ENCODE assay signal across 28 cellular contexts in the genomic region with DNA sequence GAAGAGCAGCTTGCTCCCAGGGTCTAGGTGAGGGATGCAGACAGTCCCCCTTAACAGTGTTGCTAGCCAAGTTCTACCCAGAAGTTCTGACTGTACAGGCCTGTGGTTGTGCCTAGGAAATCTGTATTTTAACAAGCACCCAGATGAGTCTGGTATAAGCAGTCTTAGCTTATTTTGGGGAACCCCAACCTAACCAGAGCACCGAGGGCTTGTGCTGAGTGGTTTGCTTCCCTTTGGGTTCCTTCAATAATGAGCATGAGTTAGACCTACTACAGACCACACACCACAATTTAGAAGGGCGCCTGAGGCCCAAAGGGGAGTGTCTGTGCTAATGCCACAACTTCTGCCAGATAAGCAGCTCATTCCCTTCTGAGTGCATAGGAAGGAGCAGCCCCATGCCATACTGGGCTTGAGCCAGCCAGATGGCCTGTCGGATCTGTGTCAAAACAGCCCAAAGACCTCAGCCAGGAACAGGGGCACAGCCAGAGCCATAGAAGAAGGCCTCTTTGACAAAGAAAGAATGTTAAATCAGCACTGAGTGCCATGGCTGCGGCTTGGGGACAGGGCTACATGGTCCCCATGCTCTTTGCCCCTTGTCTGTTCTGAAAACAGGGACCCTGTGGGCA. TPM values are rescaled to one million over a fixed set of nuclear protein-coding genes. Genes with fewer than 3 reads are reported as not detected.
DNase-seq lines count a peak whose midpoint lies in the region; ATAC-seq and TF ChIP-seq lines count a peak whose summit lies in the region.
"Had no signal": no experiment of that assay in that cellular context is flagged by ENCODE, and none has a peak within 500 bp of the region (broad histone marks: within the 10 kb centered on the region; RNA-seq: fewer than 3 reads in every experiment).

No MANE protein-coding gene starts in this region.

- H3K36me3 Mint-ChIP-seq in natural killer cell, result peaks cover 32% of the 10 kb centered on the region
- peaks cover 52% of the 10 kb centered on the region for H3K36me3 Mint-ChIP-seq in natural killer cell treated with Interleukin-12 subunit alpha and Interleukin-12 subunit beta and Interleukin-15 and Interleukin-18, amount 100 ng/mL, for 72 hours

- no peak overlapping the region for H3K4me3 Mint-ChIP-seq in natural killer cell
- H3K4me3 Mint-ChIP-seq in natural killer cell treated with Interleukin-12 subunit alpha and Interleukin-12 subunit beta and Interleukin-15 and Interleukin-18, amount 100 ng/mL, for 72 hours, result no peak overlapping the region
- H3K4me3 Mint-ChIP-seq: naive thymus-derived CD4-positive, alpha-beta T cell; stimulated activated naive B cell treated with anti-CD40 and anti-IgM and Interleukin-4, amounts not matched to agents 10 μg/mL and 1 μg/mL and 100 μg/mL, for 72 hours had no signal

- DNase-seq in natural killer cell, result no peak
- no peak for DNase-seq in natural killer cell treated with Interleukin-12 subunit alpha and Interleukin-12 subunit beta and Interleukin-15 and Interleukin-18, amount 100 ng/mL, for 72 hours (ENCODE audit: low spot score)
- peak; percentile 13 for DNase-seq in osteoblast (ENCODE audit: insufficient read length, low spot score, missing footprints)
- no peak for DNase-seq in globus pallidus (ENCODE audit: low spot score)
- DNase-seq in activated effector memory CD4-positive, alpha-beta T cell treated with anti-CD3 and anti-CD28 coated beads, Interleukin-2, amount 50 U/mL, for 16 hours, result no peak
- DNase-seq: activated CD4-positive, alpha-beta T cell treated with anti-CD3 and anti-CD28 coated beads for 48 hours; BE2C; DMS 273 treated with DMSO at 0.1 percent for 48 hours; esophagus squamous epithelium; foreskin melanocyte; GM23248; kidney glomerular epithelial cell; lower lobe of right lung; naive thymus-derived CD4-positive, alpha-beta T cell; NCI-H1092; NCI-H1694; NCI-H446; NCI-H748 treated with DMSO at 0.1 percent for 48 hours; occipital lobe; Peyer's patch; SHP77 treated with DMSO at 0.1 percent for 48 hours; stimulated activated CD4-positive, alpha-beta T cell treated with anti-CD3 and anti-CD28 coated beads, Interleukin-15, amount 100 ng/mL, for 24 hours; stimulated activated naive B cell treated with anti-CD40 and anti-IgM and Interleukin-4, amounts not matched to agents 10 μg/mL and 1 μg/mL and 100 μg/mL, for 72 hours; T-helper 9 cell; uterus had no signal

- no peak overlapping the region for H3K4me3 ChIP-seq in osteoblast (ENCODE audit: insufficient read depth, low read length)
- H3K4me3 ChIP-seq: esophagus squamous epithelium, GM23248, lower lobe of right lung, Peyer's patch, thoracic aorta, uterus had no signal

- ATAC-seq in natural killer cell, result peak in 1 of 3 donors; percentile 65
- no peak for ATAC-seq in natural killer cell treated with Interleukin-12 subunit alpha and Interleukin-12 subunit beta and Interleukin-15 and Interleukin-18, amount 100 ng/mL, for 72 hours
- no peak for ATAC-seq in GM19324 (IDR thresholded peaks at IDR 0.05; ENCODE audit: low FRiP score, unreplicated experiment)
- ATAC-seq: lower lobe of right lung; naive thymus-derived CD4-positive, alpha-beta T cell; stimulated activated naive B cell treated with anti-CD40 and anti-IgM and Interleukin-4, amounts not matched to agents 10 μg/mL and 1 μg/mL and 100 μg/mL, for 72 hours had no signal

- peaks cover 6 to 7% of the 10 kb centered on the region in 2 donors for H3K4me1 Mint-ChIP-seq in natural killer cell
- peaks cover 0 to 26% of the 10 kb centered on the region in 2 donors for H3K4me1 Mint-ChIP-seq in natural killer cell treated with Interleukin-12 subunit alpha and Interleukin-12 subunit beta and Interleukin-15 and Interleukin-18, amount 100 ng/mL, for 72 hours (ENCODE audit: low read depth in 2 of 2)

- H3K4me1 ChIP-seq in osteoblast (ENCODE audit: insufficient read depth, low read length), result no peaks in the 10 kb centered on the region
- H3K4me1 ChIP-seq: esophagus squamous epithelium, lower lobe of right lung, Peyer's patch, uterus had no signal

- no peaks in the 10 kb centered on the region for H3K9me3 ChIP-seq in osteoblast (ENCODE audit: low read depth, low read length)
- H3K9me3 ChIP-seq: BE2C, esophagus squamous epithelium, lower lobe of right lung, Peyer's patch, thoracic aorta, uterus had no signal

- H2AFZ ChIP-seq in osteoblast (ENCODE audit: low read length), result no peak overlapping the region
- H2AFZ ChIP-seq: GM23248 had no signal

- H3K27me3 Mint-ChIP-seq in natural killer cell (ENCODE audit: low read depth in 2 of 2), result no peaks in the 10 kb centered on the region
- H3K27me3 Mint-ChIP-seq in natural killer cell treated with Interleukin-12 subunit alpha and Interleukin-12 subunit beta and Interleukin-15 and Interleukin-18, amount 100 ng/mL, for 72 hours, result no peaks in the 10 kb centered on the region
- H3K27me3 Mint-ChIP-seq: naive thymus-derived CD4-positive, alpha-beta T cell; stimulated activated naive B cell treated with anti-CD40 and anti-IgM and Interleukin-4, amounts not matched to agents 10 μg/mL and 1 μg/mL and 100 μg/mL, for 72 hours had no signal

- intact Hi-C loops in natural killer cell (cut with micrococcal nuclease), result no loop called here

- peaks cover 90% of the 10 kb centered on the region for H3K36me3 ChIP-seq in osteoblast (ENCODE audit: insufficient read depth, low read length)

- H3K27ac Mint-ChIP-seq in natural killer cell, result peak overlapping the region; percentile 61 to 72
- H3K27ac Mint-ChIP-seq in natural killer cell treated with Interleukin-12 subunit alpha and Interleukin-12 subunit beta and Interleukin-15 and Interleukin-18, amount 100 ng/mL, for 72 hours, result peak overlapping the region in 1 of 2 donors; percentile 49

- TF ChIP-seq CTCF in natural killer cell (IDR thresholded peaks at IDR 0.05), result no peak
- no peak for TF ChIP-seq CTCF in osteoblast (IDR thresholded peaks at IDR 0.05; ENCODE audit: extremely low read depth, low read depth, low read length)

- H3K79me2 ChIP-seq in osteoblast (ENCODE audit: insufficient read depth, low read length), result no peaks in the 10 kb centered on the region

- H3K27ac ChIP-seq in angular gyrus (ENCODE audit: low read depth, low read length) (peak overlapping the region; percentile 64), osteoblast (ENCODE audit: low read depth, low read length) (no peak overlapping the region)
- H3K27ac ChIP-seq: esophagus squamous epithelium, GM23248, lower lobe of right lung, Peyer's patch, thoracic aorta, uterus had no signal

- no peaks in the 10 kb centered on the region for H3K27me3 ChIP-seq in osteoblast (ENCODE audit: insufficient read depth, low read length)
- H3K27me3 ChIP-seq: BE2C, esophagus squamous epithelium, Peyer's patch, uterus had no signal

- H3K4me2 ChIP-seq in osteoblast (ENCODE audit: insufficient read depth, low read length), result no peak overlapping the region

- no peaks in the 10 kb centered on the region for H4K20me1 ChIP-seq in osteoblast (ENCODE audit: insufficient read depth, low read length)

- H3K9me3 Mint-ChIP-seq in natural killer cell, result no peaks in the 10 kb centered on the region
- H3K9me3 Mint-ChIP-seq in natural killer cell treated with Interleukin-12 subunit alpha and Interleukin-12 subunit beta and Interleukin-15 and Interleukin-18, amount 100 ng/mL, for 72 hours, result no peaks in the 10 kb centered on the region
- H3K9me3 Mint-ChIP-seq: stimulated activated naive B cell treated with anti-CD40 and anti-IgM and Interleukin-4, amounts not matched to agents 10 μg/mL and 1 μg/mL and 100 μg/mL, for 72 hours had no signal

RNA-seq across cellular contexts. Expression of a gene that starts 15.4 kb away (rescaled TPM):
- 10 to 100 TPM; 59.9 to 82.2 (median 62.7) TPM for total RNA-seq in natural killer cell
- 10 to 100 TPM; 32.6 to 54.4 TPM for total RNA-seq in natural killer cell treated with Interleukin-12 subunit alpha and Interleukin-12 subunit beta and Interleukin-15 and Interleukin-18, amount 100 ng/mL, for 72 hours
- total RNA-seq in osteoblast, result 122 and 145 TPM in 2 replicates

RNA-seq across cellular contexts. Expression of a gene that starts 41.4 kb away (rescaled TPM):
- total RNA-seq in natural killer cell, result 100 to 1,000 TPM; 143 to 172 (median 159) TPM
- 100 to 1,000 TPM; 161 to 193 TPM for total RNA-seq in natural killer cell treated with Interleukin-12 subunit alpha and Interleukin-12 subunit beta and Interleukin-15 and Interleukin-18, amount 100 ng/mL, for 72 hours
- total RNA-seq in osteoblast, result 63.6 and 64.8 TPM in 2 replicates

RNA-seq across cellular contexts. Expression of a gene that starts 42.2 kb away (rescaled TPM):
- total RNA-seq in natural killer cell (10 to 100 TPM; 10.8 to 13.7 (median 12.7) TPM), osteoblast (12.4 and 18.8 TPM in 2 replicates)
- total RNA-seq in natural killer cell treated with Interleukin-12 subunit alpha and Interleukin-12 subunit beta and Interleukin-15 and Interleukin-18, amount 100 ng/mL, for 72 hours, result 10 to 100 TPM in 1 of 2 donors, 1 to 10 TPM in 1; 8.1 to 10.9 TPM

RNA-seq across cellular contexts. Expression of a gene that starts 59.7 kb away (rescaled TPM):
- 1 to 10 TPM in 2 of 3 donors, under 1 TPM in 1; 0.18 to 4.0 (median 2.7) TPM for total RNA-seq in natural killer cell
- 1 to 10 TPM in 1 of 2 donors, not detected in 1; 5.0 TPM for total RNA-seq in natural killer cell treated with Interleukin-12 subunit alpha and Interleukin-12 subunit beta and Interleukin-15 and Interleukin-18, amount 100 ng/mL, for 72 hours
- total RNA-seq in osteoblast, result 3.2 and 6.9 TPM in 2 replicates
